Comparison of ENCODE assay signal across 8 cellular contexts in the genomic region with DNA sequence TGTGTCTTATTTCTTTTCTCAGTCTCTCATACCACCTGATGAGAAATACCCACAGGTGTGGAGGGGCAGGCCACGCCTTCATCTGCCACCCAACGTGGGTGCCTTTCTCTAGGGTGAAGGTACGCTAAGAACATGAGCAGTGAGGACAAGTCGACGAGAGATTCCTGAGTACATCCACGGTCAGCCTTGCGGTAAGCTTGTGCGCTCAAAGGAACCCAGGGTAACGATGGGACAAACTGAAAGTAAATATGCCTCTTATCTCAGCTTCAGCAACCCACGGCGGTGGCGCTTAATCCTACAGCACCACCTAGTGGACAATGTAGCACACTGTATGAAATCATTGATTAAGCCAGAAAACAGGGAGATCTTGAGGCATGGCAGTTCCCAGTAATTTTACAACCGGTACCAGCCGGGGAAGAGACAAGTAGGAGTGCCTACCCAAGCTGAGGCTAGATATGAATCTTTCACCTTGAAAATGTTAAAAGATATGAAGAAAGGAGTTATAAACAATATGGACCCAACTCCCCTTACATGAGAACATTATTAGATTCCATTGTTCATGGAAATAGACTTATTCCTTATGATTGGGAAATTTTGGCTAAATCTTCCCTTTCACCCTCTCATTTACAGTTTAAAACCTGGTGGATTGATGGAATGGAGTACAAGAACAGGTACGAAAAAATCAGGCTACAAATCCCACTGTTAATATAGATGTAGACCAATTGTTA.
DNase-seq lines count a peak whose midpoint lies in the region; ATAC-seq, FAIRE-seq and TF ChIP-seq lines count a peak whose summit lies in the region.

No MANE protein-coding gene starts in this region.

- H3K36me3 ChIP-seq in BLaER1 (peaks cover 13% of the 10 kb centered on the region; the same call in 1 of the 2 replicates), HepG2 (replicated peaks in 1 of 2; ENCODE audit: control insufficient read depth in 1 of 2, insufficient read depth in 2 of 2, low read length in 2 of 2) (no peaks in the 10 kb centered on the region)

- peak; percentile 77 for TF ChIP-seq CTCF in chondrocyte (IDR thresholded peaks at IDR 0.05)
- peak; percentile 75 for TF ChIP-seq CTCF in HepG2 (CRISPR knock-in tag; IDR thresholded peaks at IDR 0.05)

- intact Hi-C loops in HepG2 (cut with micrococcal nuclease; ENCODE audit: unreplicated experiment) = no loop called here

- H3K9me3 Mint-ChIP-seq in chondrocyte (ENCODE audit: low read depth) = peaks cover 47% of the 10 kb centered on the region

- H3K4me2 ChIP-seq in BLaER1 (peak overlapping the region; percentile 93), HepG2 (ENCODE audit: low read depth, low read length) (no peak overlapping the region)

- no peaks in the 10 kb centered on the region for H3K79me2 ChIP-seq in HepG2 (ENCODE audit: insufficient read depth, low read length)

- in situ Hi-C loops in HepG2 (cut with HindIII; ENCODE audit: extremely low pct_ligation_motif_present, low pct_unique_long_range_greater_than_20kb) = no loop called here

- H3K27ac Mint-ChIP-seq in chondrocyte (ENCODE audit: unreplicated experiment) = no peak overlapping the region

- DNase-seq in NCI-H1694 treated with DMSO at 0.1 percent for 48 hours (lab: John Stamatoyannopoulos, UW) (peak; percentile 49), chondrocyte (ENCODE audit: low spot score) (no peak), HepG2 (ENCODE audit: low spot score) (peak; percentile 18)
- DNase-seq in activated CD4-positive, CD25-positive, alpha-beta regulatory T cell treated with anti-CD3 and anti-CD28 coated beads, Interleukin-2, amount 50 U/mL, for 72 hours = peak; percentile 52
- DNase-seq in stimulated activated CD4-positive, alpha-beta T cell treated with anti-CD3 and anti-CD28 coated beads, TNF-alpha, amount 100 ng/mL, for 1 hour (ENCODE audit: low read depth in 3 of 3, low spot score in 1 of 3) = peak; percentile 24 to 51 (median 26)

- H3K9me3 ChIP-seq in BLaER1 (peaks cover 44% of the 10 kb centered on the region), HepG2 (ENCODE audit: low read length) (peaks cover 77% of the 10 kb centered on the region)

- peaks cover 27% of the 10 kb centered on the region for H3K36me3 Mint-ChIP-seq in chondrocyte (ENCODE audit: low read depth)

- H3K4me1 Mint-ChIP-seq in chondrocyte (ENCODE audit: low read depth) = peaks cover 4% of the 10 kb centered on the region

- H3K27me3 ChIP-seq in BLaER1 (no peaks in the 10 kb centered on the region), HepG2 (ENCODE audit: control insufficient read depth in 1 of 2, insufficient read depth in 2 of 2, low read length in 2 of 2) (no peaks in the 10 kb centered on the region)

- H3K27me3 Mint-ChIP-seq in chondrocyte (ENCODE audit: low read depth) = no peaks in the 10 kb centered on the region

- H3K9ac ChIP-seq in BLaER1 (peak overlapping the region; percentile 74), HepG2 (ENCODE audit: insufficient read depth, low read depth, low read length) (no peak overlapping the region)

- peak overlapping the region; percentile 60 for H3K4me3 Mint-ChIP-seq in chondrocyte (ENCODE audit: unreplicated experiment)

- TF ChIP-seq EP300 in HepG2 (IDR thresholded peaks at IDR 0.05; ENCODE audit: low read depth in 2 of 2, low read length in 2 of 2) = no peak
- no peak for TF ChIP-seq EP300 in HepG2 (CRISPR knock-in tag; IDR thresholded peaks at IDR 0.05; ENCODE audit: borderline replicate concordance)

- H3K4me3 ChIP-seq in BLaER1 (peak overlapping the region; percentile 62), HepG2 (replicated peaks in 1 of 3; ENCODE audit: insufficient read depth in 1 of 3, low read depth in 2 of 3, low read length in 3 of 3) (no peak overlapping the region)

- POLR2A ChIA-PET in HepG2 (lab: Yijun Ruan, JAX) = no interaction called here

- CTCF ChIA-PET in HepG2 (lab: Yijun Ruan, JAX; ENCODE audit: low intra/inter-chr PET ratio, low total read pairs) = no interaction called here

- no peak for TF ChIP-seq RAD21 in HepG2 (CRISPR knock-in tag; IDR thresholded peaks at IDR 0.05)

- no peak for FAIRE-seq in HepG2 (lab: Jason Lieb, UNC)

- H4K20me1 ChIP-seq in BLaER1 (no peaks in the 10 kb centered on the region), HepG2 (ENCODE audit: insufficient read depth, low read length) (no peaks in the 10 kb centered on the region)

- H2AFZ ChIP-seq in HepG2 (ENCODE audit: low read length) = no peak overlapping the region

- peak; percentile 72 for ATAC-seq in GM21423 (IDR thresholded peaks at IDR 0.05; ENCODE audit: unreplicated experiment)
- ATAC-seq in HepG2 = peak; percentile 58
- ATAC-seq in HG02571 (IDR thresholded peaks at IDR 0.05; ENCODE audit: unreplicated experiment) = no peak

- H3K4me1 ChIP-seq in BLaER1 (peaks cover 39% of the 10 kb centered on the region), HepG2 (ENCODE audit: insufficient read depth, low read length) (no peaks in the 10 kb centered on the region)

- no peak for TF ChIP-seq POLR2A in HepG2 (IDR thresholded peaks at IDR 0.05; ENCODE audit: insufficient read depth in 1 of 2, low read depth in 2 of 2, low read length in 2 of 2)

- WGBS in HepG2 (ENCODE audit: low lambda C conversion rate) = 30% methylated on average over 15 of the region's 15 CpGs

- peak overlapping the region; percentile 84 for H3K27ac ChIP-seq in BLaER1
- no peak overlapping the region for H3K27ac ChIP-seq in HepG2 (ENCODE audit: extremely low read length, insufficient read depth, low read length)

- BruUV-seq in HepG2 (replicated peaks; lab: Mats Ljungman, UMichigan) = no TSS peak

TF ChIP-seq in HepG2, 621 proteins besides CTCF, POLR2A, EP300 and RAD21 (continues in another document):
- no peak for TF ChIP-seq ZIK1 (CRISPR knock-in tag; IDR thresholded peaks at IDR 0.05; ENCODE audit: borderline replicate concordance, low read depth)
- TF ChIP-seq KLF15 (CRISPR knock-in tag; IDR thresholded peaks at IDR 0.05; ENCODE audit: borderline replicate concordance) = no peak
- TF ChIP-seq ATF7-NPFF (CRISPR knock-in tag; IDR thresholded peaks at IDR 0.05; ENCODE audit: low read depth) = no peak
- no peak for TF ChIP-seq ZNF652 (CRISPR knock-in tag; IDR thresholded peaks at IDR 0.05; ENCODE audit: borderline replicate concordance, low read depth)
- TF ChIP-seq NONO (IDR thresholded peaks at IDR 0.05) = no peak
- TF ChIP-seq NONO (CRISPR knock-in tag; conservative IDR thresholded peaks at IDR 0.05) = no peak
- no peak for TF ChIP-seq PCBP1 (IDR thresholded peaks at IDR 0.05; ENCODE audit: borderline replicate concordance, low read depth, low read length)
- TF ChIP-seq, protein P1, sequence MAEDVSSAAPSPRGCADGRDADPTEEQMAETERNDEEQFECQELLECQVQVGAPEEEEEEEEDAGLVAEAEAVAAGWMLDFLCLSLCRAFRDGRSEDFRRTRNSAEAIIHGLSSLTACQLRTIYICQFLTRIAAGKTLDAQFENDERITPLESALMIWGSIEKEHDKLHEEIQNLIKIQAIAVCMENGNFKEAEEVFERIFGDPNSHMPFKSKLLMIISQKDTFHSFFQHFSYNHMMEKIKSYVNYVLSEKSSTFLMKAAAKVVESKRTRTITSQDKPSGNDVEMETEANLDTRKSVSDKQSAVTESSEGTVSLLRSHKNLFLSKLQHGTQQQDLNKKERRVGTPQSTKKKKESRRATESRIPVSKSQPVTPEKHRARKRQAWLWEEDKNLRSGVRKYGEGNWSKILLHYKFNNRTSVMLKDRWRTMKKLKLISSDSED (CRISPR knock-in tag; IDR thresholded peaks at IDR 0.05) = 0 out of 2 replicates have a peak, but pooled peaks have one; percentile 43
- TF ChIP-seq ZFP36 (IDR thresholded peaks at IDR 0.05; ENCODE audit: borderline replicate concordance, low read depth, low read length, partially characterized antibody) = no peak
- no peak for TF ChIP-seq CENPBD1 (CRISPR knock-in tag; IDR thresholded peaks at IDR 0.05; ENCODE audit: borderline replicate concordance, low read depth)
- no peak for TF ChIP-seq ELF1 (CRISPR knock-in tag; IDR thresholded peaks at IDR 0.05)
- TF ChIP-seq ZNF747 (CRISPR knock-in tag; IDR thresholded peaks at IDR 0.05; ENCODE audit: borderline replicate concordance) = no peak
- TF ChIP-seq ZNF256 (CRISPR knock-in tag; conservative IDR thresholded peaks at IDR 0.05) = no peak
- TF ChIP-seq GABPB1 (CRISPR knock-in tag; IDR thresholded peaks at IDR 0.05) = no peak
- peak; percentile 58 for TF ChIP-seq STAG1 (CRISPR knock-in tag; IDR thresholded peaks at IDR 0.05)
- peak; percentile 50; the same call in 1 of the 2 replicates for TF ChIP-seq ZNF574 (CRISPR knock-in tag; IDR thresholded peaks at IDR 0.05)
